22 cellular contexts compared by ENCODE assay signal in the genomic region with DNA sequence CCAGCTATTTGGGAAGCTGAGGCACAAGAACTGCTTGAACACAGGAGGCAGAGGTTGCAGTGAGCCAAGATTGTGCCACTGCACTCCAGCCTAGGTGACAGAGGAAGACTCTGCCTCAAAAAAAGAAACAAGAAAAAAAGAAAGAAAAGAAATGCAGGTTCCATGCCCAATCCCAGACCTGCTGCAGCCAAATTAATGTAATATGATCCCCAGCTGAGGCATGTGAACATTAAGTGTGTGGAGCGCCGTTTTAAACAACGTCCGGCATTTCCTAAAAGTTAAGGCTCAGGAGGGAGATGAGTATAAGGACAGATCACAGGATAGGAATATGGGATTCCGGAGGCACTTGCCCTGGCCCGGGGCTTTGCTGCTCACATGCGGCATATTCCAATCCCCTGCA.
"Had no signal": no experiment of that assay in that cellular context is flagged by ENCODE, and none has a peak within 500 bp of the region (broad histone marks: within the 10 kb centered on the region; RNA-seq: fewer than 3 reads in every experiment).

No MANE protein-coding gene starts in this region.

- H3K36me3 ChIP-seq: colonic mucosa, left ventricle myocardium inferior, stomach, thyroid gland, upper lobe of right lung had no signal

- H3K27me3 ChIP-seq: colonic mucosa, thyroid gland had no signal

- H3K27me3 Mint-ChIP-seq: activated CD8-positive, alpha-beta memory T cell treated with anti-CD3 and anti-CD28 coated beads, Interleukin-2, amount 10 ng/mL, durations not matched to agents 7 days and 5 days had no signal

- DNase-seq: activated CD4-positive, alpha-beta T cell treated with anti-CD3 and anti-CD28 coated beads for 36 hours; activated CD4-positive, CD25-positive, alpha-beta regulatory T cell; activated CD8-positive, alpha-beta memory T cell treated with anti-CD3 and anti-CD28 coated beads, Interleukin-2, amount 10 ng/mL, durations not matched to agents 7 days and 5 days; activated CD8-positive, alpha-beta T cell treated with anti-CD3 and anti-CD28 coated beads, Interleukin-2, amount 10 ng/mL, durations not matched to agents 7 days and 5 days; activated T-cell treated with anti-CD3 and anti-CD28 coated beads, Interleukin-2, amount 50 U/mL, for 48 hours; anterior cingulate cortex; cerebellar nuclear complex; colonic mucosa; effector memory CD4-positive, alpha-beta T cell; left ventricle myocardium inferior; mesendoderm; natural killer cell; right cardiac atrium; stimulated activated CD4-positive, alpha-beta T cell treated with anti-CD3 and anti-CD28 coated beads, Interleukin-15, amount 100 ng/mL, for 24 hours; stimulated activated CD4-positive, alpha-beta T cell treated with anti-CD3 and anti-CD28 coated beads, Interleukin-2, amount 100 ng/mL, for 24 hours; stimulated activated naive B cell treated with anti-CD40 and anti-IgM and Interleukin-4, amounts not matched to agents 10 μg/mL and 1 μg/mL and 100 μg/mL, for 72 hours; stomach; thyroid gland; upper lobe of right lung had no signal

- H3K4me1 Mint-ChIP-seq: activated CD4-positive, alpha-beta T cell treated with anti-CD3 and anti-CD28 coated beads for 36 hours; activated CD8-positive, alpha-beta memory T cell treated with anti-CD3 and anti-CD28 coated beads, Interleukin-2, amount 10 ng/mL, durations not matched to agents 7 days and 5 days; natural killer cell; stimulated activated naive B cell treated with anti-CD40 and anti-IgM and Interleukin-4, amounts not matched to agents 10 μg/mL and 1 μg/mL and 100 μg/mL, for 72 hours had no signal

- H3K9me3 Mint-ChIP-seq: activated naive CD4-positive, alpha-beta T cell treated with anti-CD3 and anti-CD28 coated beads, Interleukin-2, amount 50 U/mL, for 72 hours; activated T-helper 2 cell treated with anti-CD3 and anti-CD28 coated beads, Interferon-gamma antibody, Interleukin-2, Interleukin-4, amounts not matched to agents 10 μg/mL and 5 μg/mL and 100 μg/mL, durations not matched to agents 14 hours and 24 hours and 36 hours; natural killer cell; stimulated activated naive B cell treated with anti-CD40 and anti-IgM and Interleukin-4, amounts not matched to agents 10 μg/mL and 1 μg/mL and 100 μg/mL, for 72 hours had no signal

- H3K36me3 Mint-ChIP-seq: activated CD8-positive, alpha-beta memory T cell treated with anti-CD3 and anti-CD28 coated beads, Interleukin-2, amount 10 ng/mL, durations not matched to agents 7 days and 5 days; activated naive CD4-positive, alpha-beta T cell treated with anti-CD3 and anti-CD28 coated beads, Interleukin-2, amount 50 U/mL, for 72 hours; natural killer cell; stimulated activated naive B cell treated with anti-CD40 and anti-IgM and Interleukin-4, amounts not matched to agents 10 μg/mL and 1 μg/mL and 100 μg/mL, for 72 hours had no signal

- H3K4me3 ChIP-seq: colonic mucosa, left ventricle myocardium inferior, lung, stomach, thyroid gland, upper lobe of right lung had no signal

- H3K27ac ChIP-seq: colonic mucosa, left ventricle myocardium inferior, stomach, thyroid gland, upper lobe of right lung had no signal

- H3K4me1 ChIP-seq: colonic mucosa, left ventricle myocardium inferior, stomach, thyroid gland, upper lobe of right lung had no signal

- H3K9me3 ChIP-seq: colonic mucosa, left ventricle myocardium inferior, stomach, thyroid gland, upper lobe of right lung had no signal

- H3K27ac Mint-ChIP-seq: activated CD4-positive, alpha-beta T cell treated with anti-CD3 and anti-CD28 coated beads for 36 hours; activated CD8-positive, alpha-beta memory T cell treated with anti-CD3 and anti-CD28 coated beads, Interleukin-2, amount 10 ng/mL, durations not matched to agents 7 days and 5 days; activated CD8-positive, alpha-beta T cell treated with anti-CD3 and anti-CD28 coated beads, Interleukin-2, amount 10 ng/mL, durations not matched to agents 7 days and 5 days; activated naive CD4-positive, alpha-beta T cell treated with anti-CD3 and anti-CD28 coated beads, Interleukin-2, amount 50 U/mL, for 72 hours; activated T-helper 2 cell treated with anti-CD3 and anti-CD28 coated beads, Interferon-gamma antibody, Interleukin-2, Interleukin-4, amounts not matched to agents 10 μg/mL and 5 μg/mL and 100 μg/mL, durations not matched to agents 14 hours and 24 hours and 36 hours; natural killer cell; stimulated activated naive B cell treated with anti-CD40 and anti-IgM and Interleukin-4, amounts not matched to agents 10 μg/mL and 1 μg/mL and 100 μg/mL, for 72 hours had no signal

- H3K4me3 Mint-ChIP-seq: activated CD4-positive, alpha-beta T cell treated with anti-CD3 and anti-CD28 coated beads for 36 hours; activated CD8-positive, alpha-beta memory T cell treated with anti-CD3 and anti-CD28 coated beads, Interleukin-2, amount 10 ng/mL, durations not matched to agents 7 days and 5 days; activated CD8-positive, alpha-beta T cell treated with anti-CD3 and anti-CD28 coated beads, Interleukin-2, amount 10 ng/mL, durations not matched to agents 7 days and 5 days; natural killer cell; stimulated activated naive B cell treated with anti-CD40 and anti-IgM and Interleukin-4, amounts not matched to agents 10 μg/mL and 1 μg/mL and 100 μg/mL, for 72 hours had no signal

- ATAC-seq: activated CD4-positive, alpha-beta T cell treated with anti-CD3 and anti-CD28 coated beads for 36 hours; activated CD8-positive, alpha-beta memory T cell treated with anti-CD3 and anti-CD28 coated beads, Interleukin-2, amount 10 ng/mL, durations not matched to agents 7 days and 5 days; activated CD8-positive, alpha-beta T cell treated with anti-CD3 and anti-CD28 coated beads, Interleukin-2, amount 10 ng/mL, durations not matched to agents 7 days and 5 days; activated naive CD4-positive, alpha-beta T cell treated with anti-CD3 and anti-CD28 coated beads, Interleukin-2, amount 50 U/mL, for 72 hours; natural killer cell; right cardiac atrium; stimulated activated naive B cell treated with anti-CD40 and anti-IgM and Interleukin-4, amounts not matched to agents 10 μg/mL and 1 μg/mL and 100 μg/mL, for 72 hours; upper lobe of right lung had no signal
